Comparison of ENCODE assay signal across 23 cellular contexts in the genomic region with DNA sequence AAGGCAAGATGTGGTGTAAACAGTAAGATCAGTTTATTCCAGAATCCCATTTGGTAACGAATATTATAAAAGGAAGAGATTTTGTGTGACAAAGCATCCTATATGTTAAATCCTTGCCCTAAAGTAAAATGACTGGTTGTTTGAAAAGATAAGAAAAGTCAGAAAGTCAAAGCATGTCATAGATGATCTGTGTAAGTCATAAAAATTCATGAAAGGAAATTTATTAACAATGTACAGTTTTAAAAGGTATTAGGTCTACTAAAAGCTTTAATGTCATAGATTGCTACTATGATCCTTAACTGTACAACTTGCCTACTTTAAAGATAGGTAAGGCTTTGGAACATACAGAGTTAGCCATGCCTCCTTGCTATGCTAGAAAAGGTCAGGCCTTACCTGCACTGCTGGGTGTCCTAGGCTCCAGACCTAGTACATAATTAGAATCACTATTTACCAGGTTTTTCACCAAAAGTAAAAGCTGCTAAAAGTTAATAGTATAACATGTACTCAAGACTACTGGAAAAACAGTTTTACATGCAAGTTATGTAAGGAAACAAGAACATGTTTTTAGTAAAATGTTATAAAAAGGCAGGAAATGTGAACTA.
"Had no signal": no experiment of that assay in that cellular context is flagged by ENCODE, and none has a peak within 500 bp of the region (broad histone marks: within the 10 kb centered on the region; RNA-seq: fewer than 3 reads in every experiment).

No MANE protein-coding gene starts in this region.

- DNase-seq: activated B cell treated with CpG ODN at 0.5 μM for 24 hours; activated CD4-positive, alpha-beta T cell treated with anti-CD3 and anti-CD28 coated beads for 36 hours; activated CD4-positive, alpha-beta T cell treated with anti-CD3 and anti-CD28 coated beads, Interleukin-2, amount 50 U/mL, for 4 hours; activated CD8-positive, alpha-beta memory T cell treated with anti-CD3 and anti-CD28 coated beads for 24 hours; activated CD8-positive, alpha-beta memory T cell treated with anti-CD3 and anti-CD28 coated beads, Interleukin-2, amount 50 U/mL, for 4 hours; activated T-cell treated with anti-CD3 and anti-CD28 coated beads, Interleukin-2, amount 50 U/mL, for 24 hours; central memory CD4-positive, alpha-beta T cell; esophagus squamous epithelium; heart left ventricle; islet precursor cell; left colon; naive thymus-derived CD4-positive, alpha-beta T cell; spleen; stimulated activated CD4-positive, alpha-beta T cell treated with anti-CD3 and anti-CD28 coated beads, Interleukin-4, amount 100 ng/mL, for 1 hour; stimulated activated naive CD4-positive, alpha-beta T cell; T1000; testis; trophoblast cell; uterus had no signal

- H3K27me3 ChIP-seq: ascending aorta, esophagus squamous epithelium, heart left ventricle, spleen, testis, uterus had no signal

- H3K4me1 Mint-ChIP-seq: activated B cell treated with CpG ODN at 0.5 μM for 24 hours; activated CD4-positive, alpha-beta T cell treated with anti-CD3 and anti-CD28 coated beads for 36 hours; activated T-helper 17 cell treated with anti-CD3 and anti-CD28 coated beads, Interleukin-2, amount 50 U/mL, for 72 hours; neural crest cell had no signal

- H3K27ac ChIP-seq: ascending aorta, esophagus squamous epithelium, heart left ventricle, spleen, testis, uterus had no signal

- H3K4me3 ChIP-seq: ascending aorta, esophagus squamous epithelium, heart left ventricle, spleen, testis, uterus had no signal

- H3K4me3 Mint-ChIP-seq: activated B cell treated with CpG ODN at 0.5 μM for 24 hours; activated CD4-positive, alpha-beta T cell treated with anti-CD3 and anti-CD28 coated beads for 36 hours; activated T-cell treated with anti-CD3 and anti-CD28 coated beads, Interleukin-2, amount 50 U/mL, for 24 hours; activated T-helper 17 cell treated with anti-CD3 and anti-CD28 coated beads, Interleukin-2, amount 50 U/mL, for 72 hours; naive thymus-derived CD4-positive, alpha-beta T cell; neural crest cell had no signal

- H3K4me1 ChIP-seq: esophagus squamous epithelium, heart left ventricle, spleen, testis, uterus had no signal

- H3K27ac Mint-ChIP-seq: activated B cell treated with CpG ODN at 0.5 μM for 24 hours; activated CD4-positive, alpha-beta T cell treated with anti-CD3 and anti-CD28 coated beads for 36 hours; activated naive CD4-positive, alpha-beta T cell treated with anti-CD3 and anti-CD28 coated beads, Interleukin-2, amount 50 U/mL, for 72 hours; activated T-cell treated with anti-CD3 and anti-CD28 coated beads, Interleukin-2, amount 50 U/mL, for 24 hours; activated T-helper 17 cell treated with anti-CD3 and anti-CD28 coated beads, Interleukin-2, amount 50 U/mL, for 72 hours; naive thymus-derived CD4-positive, alpha-beta T cell had no signal

- H3K27me3 Mint-ChIP-seq: activated B cell treated with CpG ODN at 0.5 μM for 24 hours; activated CD4-positive, alpha-beta T cell treated with anti-CD3 and anti-CD28 coated beads for 36 hours; activated T-cell treated with anti-CD3 and anti-CD28 coated beads, Interleukin-2, amount 50 U/mL, for 24 hours; activated T-helper 17 cell treated with anti-CD3 and anti-CD28 coated beads, Interleukin-2, amount 50 U/mL, for 72 hours; naive thymus-derived CD4-positive, alpha-beta T cell had no signal

- H3K36me3 ChIP-seq: ascending aorta, esophagus squamous epithelium, heart left ventricle, spleen, uterus had no signal
